24 cellular contexts compared by ENCODE assay signal in genomic region chr14:33359288-33359881, GRCh38.
A peak's percentile ranks its signal among the peaks of the same experiment; 100 is the strongest.
DNase-seq lines count a peak whose midpoint lies in the region; ATAC-seq, FAIRE-seq and TF ChIP-seq lines count a peak whose summit lies in the region.
"Had no signal": no experiment of that assay in that cellular context is flagged by ENCODE, and none has a peak within 500 bp of the region (broad histone marks: within the 10 kb centered on the region; RNA-seq: fewer than 3 reads in every experiment).

No MANE protein-coding gene starts in this region.

- no peak for TF ChIP-seq RAD21 in K562 (CRISPR knock-in tag; conservative IDR thresholded peaks at IDR 0.05 in 1 of 2, IDR thresholded peaks at IDR 0.05 in 1 of 2)

- no peak overlapping the region for H2BK12ac ChIP-seq in mesenchymal stem cell (ENCODE audit: low read length in 2 of 2)

- TF ChIP-seq CTCF in K562 (IDR thresholded peaks at IDR 0.05 in 2 of 3, conservative IDR thresholded peaks at IDR 0.05 in 1 of 3; ENCODE audit: insufficient read depth in 2 of 3, low read depth in 1 of 3, low read length in 3 of 3): no peak

- no peak overlapping the region for H2BK5ac ChIP-seq in mesenchymal stem cell (ENCODE audit: low read depth, low read length, poor library complexity, severe bottlenecking)

- no peak overlapping the region for H3K4ac ChIP-seq in mesenchymal stem cell (ENCODE audit: low read depth in 1 of 2, low read length in 2 of 2)

- H4K91ac ChIP-seq in mesenchymal stem cell (ENCODE audit: low read length): no peak overlapping the region

- H3K9ac ChIP-seq in K562 (ENCODE audit: insufficient read depth in 1 of 2, low read depth in 2 of 2, low read length in 2 of 2) (no peak overlapping the region; a peak in 1 of 4 replicates), mesenchymal stem cell (ENCODE audit: low read length) (no peak overlapping the region)
- H3K9ac ChIP-seq: GM23248 had no signal

- no peak overlapping the region for H2BK15ac ChIP-seq in mesenchymal stem cell (ENCODE audit: low read depth, poor library complexity, severe bottlenecking)

- H3K79me2 ChIP-seq in K562 (ENCODE audit: control insufficient read depth, insufficient read depth, low read length): no peaks in the 10 kb centered on the region

- CTCF ChIA-PET in K562 (lab: Yijun Ruan, JAX; ENCODE audit: low intra/inter-chr PET ratio): interaction anchor here (0.5 kb wide), 1 partner anchor 965 kb away, joined by 3 read pairs; no protein-coding TSS in a partner anchor

- H3K18ac ChIP-seq in mesenchymal stem cell (ENCODE audit: low read depth in 1 of 2, low read length in 2 of 2): no peak overlapping the region

- no peak overlapping the region for H3K14ac ChIP-seq in mesenchymal stem cell (ENCODE audit: low read length in 2 of 2)

- peak overlapping the region; percentile 90 for H2AFZ ChIP-seq in K562 (ENCODE audit: low read depth, low read length)
- no peak overlapping the region for H2AFZ ChIP-seq in mesenchymal stem cell (ENCODE audit: low read depth, low read length)
- H2AFZ ChIP-seq: GM23248 had no signal

- in situ Hi-C loops in K562 (cut with MboI): no loop called here

- H3K27me3 ChIP-seq in right cardiac atrium (ENCODE audit: control insufficient read depth, insufficient read depth): no peaks in the 10 kb centered on the region
- no peaks in the 10 kb centered on the region for H3K27me3 ChIP-seq in K562 (ENCODE audit: control insufficient read depth in 2 of 2, insufficient read depth in 2 of 2, low read length in 2 of 2)
- H3K27me3 ChIP-seq in mesenchymal stem cell (ENCODE audit: control insufficient read depth in 1 of 2, insufficient read depth in 1 of 2, low read length in 2 of 2): no peaks in the 10 kb centered on the region
- H3K27me3 ChIP-seq: BE2C had no signal

- H3K4me1 ChIP-seq in right cardiac atrium (ENCODE audit: control insufficient read depth, insufficient read depth, low read length) (peaks cover 2% of the 10 kb centered on the region), K562 (replicated peaks in 1 of 2; ENCODE audit: control insufficient read depth in 2 of 2, insufficient read depth in 2 of 2, low read length in 2 of 2) (peaks cover 8 to 21% of the 10 kb centered on the region in 2 experiments; a peak in 4 of 5 replicates), mesenchymal stem cell (ENCODE audit: control insufficient read depth, insufficient read depth, low read depth, low read length) (peaks cover 3% of the 10 kb centered on the region)
- H3K4me1 ChIP-seq: BE2C, HAP-1 had no signal

- no peak overlapping the region for H4K8ac ChIP-seq in mesenchymal stem cell (ENCODE audit: low read length)

- no peak overlapping the region for H2AK5ac ChIP-seq in mesenchymal stem cell (ENCODE audit: low read length, severe bottlenecking)

- TF ChIP-seq EP300 in K562 (IDR thresholded peaks at IDR 0.05; ENCODE audit: low read length): peak; percentile 32

- DNase-seq in Right ventricle myocardium superior: no peak
- no peak for DNase-seq in right cardiac atrium
- DNase-seq in K562 (ENCODE audit: extremely low read depth in 1 of 4, low spot score in 3 of 4): peak in 2 of 4 experiments; percentile 30 to 41
- peak; percentile 46 for DNase-seq in mesenchymal stem cell
- no peak for DNase-seq in NCI-H82 treated with DMSO at 0.1 percent for 48 hours (lab: John Stamatoyannopoulos, UW; ENCODE audit: unreplicated experiment)
- no peak for DNase-seq in GM19240 (ENCODE audit: insufficient read length, low spot score)
- DNase-seq in NOMO-1 treated with DMSO at 0.1 percent for 48 hours (lab: John Stamatoyannopoulos, UW; ENCODE audit: unreplicated experiment): no peak
- DNase-seq: 8988T; BE2C; CD4-positive, alpha-beta T cell; DMS153; GF-D8; GM23248; NCI-H1092 treated with DMSO at 0.1 percent for 48 hours; NCI-H146; NCI-H2081 treated with DMSO at 0.1 percent for 48 hours; NCI-H226; NCI-H524 had no signal

- H4K20me1 ChIP-seq in K562 (replicated peaks; ENCODE audit: control insufficient read depth, insufficient read depth, low read length): no peaks in the 10 kb centered on the region

- H3K4me3 ChIP-seq in right cardiac atrium (ENCODE audit: low read length) (no peak overlapping the region), K562 (no peak overlapping the region), mesenchymal stem cell (ENCODE audit: insufficient read depth in 1 of 2, low read depth in 1 of 2, low read length in 2 of 2) (no peak overlapping the region)
- H3K4me3 ChIP-seq: GM23248, HAP-1 had no signal

- BruUV-seq in K562 (replicated peaks; lab: Mats Ljungman, UMichigan): no TSS peak

- H3K79me1 ChIP-seq in mesenchymal stem cell (replicated peaks; ENCODE audit: low read length, poor library complexity, severe bottlenecking): no peaks in the 10 kb centered on the region

- H3K9me1 ChIP-seq in K562 (ENCODE audit: control insufficient read depth, insufficient read depth, low read length): no peaks in the 10 kb centered on the region

- 71% methylated on average over 7 of the region's 7 CpGs for WGBS in right cardiac atrium
- 6% methylated on average over 7 of the region's 7 CpGs for WGBS in K562 (ENCODE audit: insufficient coverage, low coverage, missing lambda C conversion rate)
- 93% methylated on average over 6 of the region's 7 CpGs for WGBS in mesenchymal stem cell

- FAIRE-seq in K562 (lab: Jason Lieb, UNC): peak; percentile 40
- FAIRE-seq: GM19239, HTR-8/SVneo had no signal

- H3K36me3 ChIP-seq in K562 (ENCODE audit: control insufficient read depth, insufficient read depth, low read length) (no peaks in the 10 kb centered on the region), mesenchymal stem cell (ENCODE audit: control insufficient read depth in 1 of 2, insufficient read depth in 2 of 2, low read depth in 1 of 2, low read length in 2 of 2) (no peaks in the 10 kb centered on the region)
- H3K36me3 ChIP-seq: BE2C, HAP-1 had no signal

- H3K4me2 ChIP-seq in K562 (ENCODE audit: insufficient read depth, low read length) (peak overlapping the region; percentile 60), mesenchymal stem cell (ENCODE audit: low read length, poor library complexity, severe bottlenecking) (no peak overlapping the region)

- H3K27ac ChIP-seq in right cardiac atrium (ENCODE audit: low read length): no peak overlapping the region
- H3K27ac ChIP-seq in K562 (ENCODE audit: extremely low read depth, low read depth, low read length): peak overlapping the region; percentile 73; the same call in 2 of the 3 replicates
- no peak overlapping the region for H3K27ac ChIP-seq in mesenchymal stem cell (ENCODE audit: low read length, poor library complexity, severe bottlenecking)
- H3K27ac ChIP-seq: GM23248 had no signal

- POLR2A ChIA-PET in K562 (lab: Yijun Ruan, JAX): interaction anchor here (0.7 to 1.0 kb wide), 2 partner anchors 47 to 253 kb away, joined by 3 to 5 read pairs; no protein-coding TSS in a partner anchor

- intact Hi-C loops in Right ventricle myocardium superior (cut with DNase I): no loop called here
- intact Hi-C loops in right cardiac atrium (cut with DNase I): no loop called here
- intact Hi-C loops in K562 (cut with micrococcal nuclease): no loop called here

- H3K9me3 ChIP-seq in right cardiac atrium (ENCODE audit: control insufficient read depth, low read length) (no peaks in the 10 kb centered on the region), K562 (replicated peaks; ENCODE audit: control insufficient read depth, insufficient read depth, low read depth, low read length) (no peaks in the 10 kb centered on the region), mesenchymal stem cell (ENCODE audit: control insufficient read depth, low read length) (no peaks in the 10 kb centered on the region)
- H3K9me3 ChIP-seq: BE2C, HAP-1 had no signal

- no peak for TF ChIP-seq POLR2A in K562 (conservative IDR thresholded peaks at IDR 0.05)

- peak; percentile 59 for ATAC-seq in Right ventricle myocardium superior (ENCODE audit: poor library complexity)
- no peak for ATAC-seq in right cardiac atrium
- peak; percentile 88 for ATAC-seq in K562
- ATAC-seq in GM18519 (IDR thresholded peaks at IDR 0.05; ENCODE audit: low FRiP score, unreplicated experiment): no peak
- ATAC-seq: Panc1, Right ventricle myocardium inferior had no signal

- no peak overlapping the region for H3K23ac ChIP-seq in mesenchymal stem cell (ENCODE audit: low read length in 2 of 2)

- no peak overlapping the region for H2BK120ac ChIP-seq in mesenchymal stem cell (ENCODE audit: low read depth, low read length)

TF ChIP-seq in K562, 482 proteins besides CTCF, POLR2A, EP300 and RAD21 (continues in another document):
- TF ChIP-seq NFRKB (IDR thresholded peaks at IDR 0.05; ENCODE audit: low read depth): 0 out of 2 replicates have a peak, but pooled peaks have one; percentile 17
- TF ChIP-seq PHF8 (IDR thresholded peaks at IDR 0.05; ENCODE audit: borderline replicate concordance, low read length): no peak
- TF ChIP-seq NFIC (IDR thresholded peaks at IDR 0.05): 0 out of 2 replicates have a peak, but pooled peaks have one; percentile 19
- no peak for TF ChIP-seq HMGN3 (IDR thresholded peaks at IDR 0.05; ENCODE audit: borderline replicate concordance, extremely low read depth, insufficient read length, low read depth, low read length)
- no peak for TF ChIP-seq MYBL2 (IDR thresholded peaks at IDR 0.05; ENCODE audit: low read depth)
- no peak for TF ChIP-seq MYBL2 (CRISPR knock-in tag; IDR thresholded peaks at IDR 0.05; ENCODE audit: borderline replicate concordance)
- no peak for TF ChIP-seq RNF2 (IDR thresholded peaks at IDR 0.05)
- no peak for TF ChIP-seq ZNF143 (CRISPR knock-in tag; IDR thresholded peaks at IDR 0.05)
- TF ChIP-seq ZNF79 (CRISPR knock-in tag; IDR thresholded peaks at IDR 0.05; ENCODE audit: low read depth): no peak

Comparison
In these comparisons a context has a peak if more than half of its experiments do, and no peak if none do; other contexts are left out.
1. ATAC-seq: peak in Right ventricle myocardium superior (single experiment) and K562 (single experiment); none in right cardiac atrium (0 of 2) and GM18519 (single experiment).